ENCODE assay signal across 9 cellular contexts in the genomic region with DNA sequence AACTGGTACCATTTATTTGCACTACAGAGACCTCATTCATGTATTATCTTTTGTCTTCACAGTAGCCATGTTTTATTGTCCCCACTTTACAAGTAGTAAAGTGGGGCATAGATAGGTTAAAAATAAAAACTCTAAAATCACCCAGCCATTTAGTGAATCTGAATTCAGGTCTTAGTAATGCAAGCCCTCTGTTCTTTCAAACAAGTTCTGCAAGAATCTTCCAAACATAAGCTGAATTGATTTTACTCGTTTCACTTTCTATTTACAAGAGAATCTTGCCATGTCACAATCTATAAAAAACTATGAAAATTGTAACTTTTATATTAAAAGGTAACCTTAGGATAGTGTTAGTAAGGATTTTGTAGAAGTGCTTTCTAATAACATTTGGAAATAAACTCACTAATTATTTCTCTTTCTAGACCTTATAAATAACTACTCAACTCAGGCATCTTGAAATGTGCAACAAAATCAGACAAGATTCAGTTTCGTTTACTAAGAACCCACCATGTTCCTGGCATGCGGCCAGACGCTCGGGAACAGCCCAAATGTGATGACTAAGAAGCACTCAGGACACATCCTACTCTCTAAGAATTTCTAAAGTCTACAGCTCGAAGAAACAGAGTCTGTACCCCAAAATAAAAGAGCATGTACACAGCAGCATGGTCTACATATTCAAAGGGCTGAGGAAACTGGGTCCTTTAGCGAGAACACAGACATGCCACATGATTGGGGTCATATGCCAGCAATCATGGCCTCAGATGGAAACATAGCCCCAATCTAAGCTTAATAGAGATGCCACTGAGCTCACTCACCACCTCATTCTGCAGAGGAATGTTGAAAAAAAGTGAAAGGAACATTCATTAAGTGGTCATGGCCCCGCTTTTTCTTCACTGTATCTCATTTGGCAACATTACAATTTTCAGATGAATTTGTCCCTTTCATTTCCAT.
DNase-seq lines count a peak whose midpoint lies in the region; ATAC-seq, FAIRE-seq and TF ChIP-seq lines count a peak whose summit lies in the region.
"Had no signal": no experiment of that assay in that cellular context is flagged by ENCODE, and none has a peak within 500 bp of the region (broad histone marks: within the 10 kb centered on the region; RNA-seq: fewer than 3 reads in every experiment).

No MANE protein-coding gene starts in this region.

- intact Hi-C loops in pancreas (cut with DNase I) (no loop called here), Caco-2 (cut with micrococcal nuclease; ENCODE audit: unreplicated experiment) (no loop called here)

- peaks cover 2% of the 10 kb centered on the region for H3K27me3 Mint-ChIP-seq in T-helper 2 cell treated with Interferon-gamma antibody and Interleukin-4, amounts not matched to agents 5 μg/mL and 100 μg/mL, for 36 hours (ENCODE audit: low read depth)
- peaks cover 13% of the 10 kb centered on the region for H3K27me3 Mint-ChIP-seq in Caco-2 (ENCODE audit: insufficient read depth, unreplicated experiment)

- ATAC-seq in HG03095 (IDR thresholded peaks at IDR 0.05; ENCODE audit: unreplicated experiment) (peak; percentile 90), pancreas (no peak)

- H3K27me3 ChIP-seq in pancreas = no peaks in the 10 kb centered on the region
- no peaks in the 10 kb centered on the region for H3K27me3 ChIP-seq in Caco-2 (replicated peaks; ENCODE audit: control insufficient read depth, insufficient read depth, low read length)

- POLR2A ChIA-PET in Caco-2 (lab: Charles Lee) = no interaction called here

- BruUV-seq in Caco-2 (replicated peaks; lab: Mats Ljungman, UMichigan) = no TSS peak

- H3K4me3 ChIP-seq in pancreas = no peak overlapping the region
- H3K4me3 ChIP-seq in Caco-2 (ENCODE audit: low read depth, low read length) = no peak overlapping the region

- peaks cover 24% of the 10 kb centered on the region for H3K9me3 Mint-ChIP-seq in T-helper 2 cell treated with Interferon-gamma antibody and Interleukin-4, amounts not matched to agents 5 μg/mL and 100 μg/mL, for 36 hours
- H3K9me3 Mint-ChIP-seq in Caco-2 (ENCODE audit: unreplicated experiment) = peaks cover 6% of the 10 kb centered on the region

- DNase-seq in DMS 273 (lab: John Stamatoyannopoulos, UW; ENCODE audit: unreplicated experiment) (peak; percentile 65), DMS 273 treated with DMSO at 0.1 percent for 48 hours (lab: John Stamatoyannopoulos, UW) (no peak), anterior cingulate cortex (lab: John Stamatoyannopoulos, UW) (peak in 40 of 58 donors; percentile 3 to 79 (median 22)), pancreas (peak in 4 of 6 donors; percentile 11 to 56 (median 34)), NCI-H82 treated with DMSO at 0.1 percent for 48 hours (lab: John Stamatoyannopoulos, UW; ENCODE audit: unreplicated experiment) (no peak), Caco-2 (no peak)
- peak; percentile 79 for DNase-seq in T-helper 2 cell treated with Interferon-gamma antibody and Interleukin-4, amounts not matched to agents 5 μg/mL and 100 μg/mL, for 36 hours (ENCODE audit: low spot score)

- H3K27ac Mint-ChIP-seq in T-helper 2 cell treated with Interferon-gamma antibody and Interleukin-4, amounts not matched to agents 5 μg/mL and 100 μg/mL, for 36 hours = peak overlapping the region; percentile 77
- H3K27ac Mint-ChIP-seq in Caco-2 (ENCODE audit: unreplicated experiment) = no peak overlapping the region

- no peak for TF ChIP-seq CTCF in pancreas (IDR thresholded peaks at IDR 0.05)
- no peak for TF ChIP-seq CTCF in Caco-2 (IDR thresholded peaks at IDR 0.05; ENCODE audit: insufficient read depth in 1 of 2, low read depth in 1 of 2, low read length in 1 of 2, severe bottlenecking in 1 of 2, unreplicated experiment in 1 of 2)

- peaks cover 2% of the 10 kb centered on the region for H3K36me3 Mint-ChIP-seq in T-helper 2 cell treated with Interferon-gamma antibody and Interleukin-4, amounts not matched to agents 5 μg/mL and 100 μg/mL, for 36 hours (ENCODE audit: low read depth)
- no peaks in the 10 kb centered on the region for H3K36me3 Mint-ChIP-seq in Caco-2 (ENCODE audit: insufficient read depth, unreplicated experiment)

- H3K4me1 Mint-ChIP-seq in T-helper 2 cell treated with Interferon-gamma antibody and Interleukin-4, amounts not matched to agents 5 μg/mL and 100 μg/mL, for 36 hours (ENCODE audit: low read depth) = peaks cover 18% of the 10 kb centered on the region
- no peaks in the 10 kb centered on the region for H3K4me1 Mint-ChIP-seq in Caco-2 (ENCODE audit: low read depth, unreplicated experiment)

- FAIRE-seq in pancreas (lab: Jason Lieb, UNC) = no peak

- CTCF ChIA-PET in Caco-2 (lab: Charles Lee) = no interaction called here

- H3K27ac ChIP-seq in pancreas = no peak overlapping the region
- H3K27ac ChIP-seq: 22Rv1 had no signal

- peak overlapping the region; percentile 60 for H3K4me3 Mint-ChIP-seq in T-helper 2 cell treated with Interferon-gamma antibody and Interleukin-4, amounts not matched to agents 5 μg/mL and 100 μg/mL, for 36 hours
- H3K4me3 Mint-ChIP-seq in Caco-2 (ENCODE audit: unreplicated experiment) = no peak overlapping the region

- no peaks in the 10 kb centered on the region for H3K36me3 ChIP-seq in pancreas
- no peaks in the 10 kb centered on the region for H3K36me3 ChIP-seq in Caco-2 (ENCODE audit: control insufficient read depth, insufficient read depth, low read length)

- H3K9me3 ChIP-seq in pancreas (no peaks in the 10 kb centered on the region), Caco-2 (no peaks in the 10 kb centered on the region; the same call in 1 of the 2 replicates)

- WGBS in pancreas, 2 donors = 26 to 39% methylated on average over 8 of the region's 8 CpGs

- H3K4me1 ChIP-seq in pancreas = no peaks in the 10 kb centered on the region
- no peaks in the 10 kb centered on the region for H3K4me1 ChIP-seq in Caco-2

Comparison
In these comparisons a context has a peak if more than half of its experiments do, and no peak if none do; other contexts are left out.
1. DNase-seq: peak in DMS 273 (single experiment), T-helper 2 cell treated with Interferon-gamma antibody and Interleukin-4, amounts not matched to agents 5 μg/mL and 100 μg/mL, for 36 hours (single experiment), anterior cingulate cortex (40 of 58) and pancreas (4 of 6); none in DMS 273 treated with DMSO at 0.1 percent for 48 hours (single experiment), NCI-H82 treated with DMSO at 0.1 percent for 48 hours (single experiment) and Caco-2 (0 of 2).